ENCODE assay signal across 28 cellular contexts in genomic region chr2:89842180-89842908, GRCh38.
DNase-seq lines count a peak whose midpoint lies in the region; ATAC-seq and TF ChIP-seq lines count a peak whose summit lies in the region.
"Had no signal": no experiment of that assay in that cellular context is flagged by ENCODE, and none has a peak within 500 bp of the region (broad histone marks: within the 10 kb centered on the region; RNA-seq: fewer than 3 reads in every experiment).

No MANE protein-coding gene starts in this region.

- ATAC-seq in natural killer cell = peak in 2 of 3 donors; percentile 80 to 86
- no peak for ATAC-seq in GM18519 (IDR thresholded peaks at IDR 0.05; ENCODE audit: low FRiP score, unreplicated experiment)
- no peak for ATAC-seq in GM21390 (IDR thresholded peaks at IDR 0.05; ENCODE audit: unreplicated experiment)
- ATAC-seq in GM21526 (IDR thresholded peaks at IDR 0.05; ENCODE audit: low FRiP score, unreplicated experiment) = no peak
- ATAC-seq: gastroesophageal sphincter; left ventricle myocardium superior; naive thymus-derived CD4-positive, alpha-beta T cell; psoas muscle had no signal

- DNase-seq in GM03348 (ENCODE audit: low spot score) (peak; percentile 4), GM20000 (ENCODE audit: low spot score) (peak; percentile 2), cerebellum (ENCODE audit: low spot score) (peak; percentile 0), natural killer cell (peak; percentile 43), dermis blood vessel endothelial cell (no peak)
- DNase-seq: activated CD4-positive, alpha-beta T cell treated with anti-CD3 and anti-CD28 coated beads, Interleukin-2, amount 50 U/mL, for 48 hours; activated CD4-positive, CD25-positive, alpha-beta regulatory T cell; activated CD8-positive, alpha-beta memory T cell treated with anti-CD3 and anti-CD28 coated beads, Interleukin-2, amount 50 U/mL, for 4 hours; activated naive CD4-positive, alpha-beta T cell treated with anti-CD3 and anti-CD28 coated beads, Interleukin-2, amount 10 ng/mL, durations not matched to agents 7 days and 5 days; amniotic stem cell; CD4-positive, CD25-positive, alpha-beta regulatory T cell; left ventricle myocardium superior; naive thymus-derived CD4-positive, alpha-beta T cell; NCI-H1105 treated with DMSO at 0.1 percent for 48 hours; NCI-H2029; NCI-H526; nucleus accumbens; psoas muscle; stimulated activated naive CD4-positive, alpha-beta T cell treated with Interleukin-2 at 50 U/mL for 16 hours; T-helper 1 cell had no signal

- H3K36me3 Mint-ChIP-seq in natural killer cell = peaks cover 13% of the 10 kb centered on the region
- H3K36me3 Mint-ChIP-seq: IgD-negative memory B cell had no signal

- peaks cover 13 to 14% of the 10 kb centered on the region in 2 donors for H3K27me3 Mint-ChIP-seq in natural killer cell (ENCODE audit: low read depth in 2 of 2)
- H3K27me3 Mint-ChIP-seq: activated naive CD4-positive, alpha-beta T cell treated with anti-CD3 and anti-CD28 coated beads, Interleukin-2, amount 10 ng/mL, durations not matched to agents 7 days and 5 days; CD4-positive, CD25-positive, alpha-beta regulatory T cell; dendritic cell treated with granulocyte-macrophage colony-stimulating factor and Interleukin-4, amounts not matched to agents 40 ng/mL and 50 ng/mL, for 4 days; IgD-negative memory B cell had no signal

- H3K4me3 Mint-ChIP-seq in natural killer cell = peak overlapping the region; percentile 18
- H3K4me3 Mint-ChIP-seq: activated naive CD4-positive, alpha-beta T cell treated with anti-CD3 and anti-CD28 coated beads, Interleukin-2, amount 10 ng/mL, durations not matched to agents 7 days and 5 days; activated T-helper 1 cell treated with anti-CD3 and anti-CD28 coated beads, Interleukin-12 subunit alpha, Interleukin-12 subunit beta, Interleukin-2, Interleukin-4 antibody, amounts not matched to agents 30 ng/mL and 10 ng/mL and 1 ng/mL, durations not matched to agents 14 hours and 24 hours and 36 hours; CD4-positive, CD25-positive, alpha-beta regulatory T cell; dendritic cell treated with granulocyte-macrophage colony-stimulating factor and Interleukin-4, amounts not matched to agents 40 ng/mL and 50 ng/mL, for 4 days; IgD-negative memory B cell; mesothelial cell of epicardium; naive thymus-derived CD4-positive, alpha-beta T cell had no signal

- TF ChIP-seq CTCF in GM20000 (IDR thresholded peaks at IDR 0.05; ENCODE audit: extremely low read depth, missing control alignments) = no peak
- TF ChIP-seq CTCF in natural killer cell (IDR thresholded peaks at IDR 0.05) = no peak

- H3K4me1 Mint-ChIP-seq in natural killer cell = peaks cover 13 to 25% of the 10 kb centered on the region in 2 donors
- H3K4me1 Mint-ChIP-seq: activated naive CD4-positive, alpha-beta T cell treated with anti-CD3 and anti-CD28 coated beads, Interleukin-2, amount 10 ng/mL, durations not matched to agents 7 days and 5 days; mesothelial cell of epicardium had no signal

- H3K9me3 Mint-ChIP-seq in natural killer cell = peaks cover 8 to 18% of the 10 kb centered on the region in 2 donors
- H3K9me3 Mint-ChIP-seq: dendritic cell treated with granulocyte-macrophage colony-stimulating factor and Interleukin-4, amounts not matched to agents 40 ng/mL and 50 ng/mL, for 4 days had no signal

- intact Hi-C loops in natural killer cell (cut with micrococcal nuclease) = no loop called here

- no peak overlapping the region for H3K27ac Mint-ChIP-seq in natural killer cell
- H3K27ac Mint-ChIP-seq: activated naive CD4-positive, alpha-beta T cell treated with anti-CD3 and anti-CD28 coated beads, Interleukin-2, amount 10 ng/mL, durations not matched to agents 7 days and 5 days; activated T-helper 1 cell treated with anti-CD3 and anti-CD28 coated beads, Interleukin-12 subunit alpha, Interleukin-12 subunit beta, Interleukin-2, Interleukin-4 antibody, amounts not matched to agents 30 ng/mL and 10 ng/mL and 1 ng/mL, durations not matched to agents 14 hours and 24 hours and 36 hours; CD4-positive, CD25-positive, alpha-beta regulatory T cell; dendritic cell treated with granulocyte-macrophage colony-stimulating factor and Interleukin-4, amounts not matched to agents 40 ng/mL and 50 ng/mL, for 4 days; mesothelial cell of epicardium; naive thymus-derived CD4-positive, alpha-beta T cell had no signal

Comparison
In these comparisons a context has a peak if more than half of its experiments do, and no peak if none do; other contexts are left out.
1. ATAC-seq: peak in natural killer cell (2 of 3); none in GM18519 (single experiment), GM21390 (single experiment) and GM21526 (single experiment).